ENCODE assay signal across 1 cellular context in genomic region chr14:100304825-100305445, GRCh38.
TF ChIP-seq lines count a peak whose summit lies in the region.

No MANE protein-coding gene starts in this region.

TF ChIP-seq in HEK293, 187 proteins besides CTCF, POLR2A, EP300 and RAD21 (continued from another document and continues in another):
- TF ChIP-seq ZBTB49 (tag by site-specific recombination; IDR thresholded peaks at IDR 0.05; ENCODE audit: low read depth) (no peak), ZNF530 (tag by site-specific recombination; IDR thresholded peaks at IDR 0.05; ENCODE audit: low read depth) (no peak), ZNF202 (tag by site-specific recombination; IDR thresholded peaks at IDR 0.05; ENCODE audit: borderline replicate concordance) (no peak), PATZ1 (tag by site-specific recombination; IDR thresholded peaks at IDR 0.05) (peak; percentile 64), SP7 (tag by site-specific recombination; IDR thresholded peaks at IDR 0.05) (peak; percentile 51; the same call in 1 of the 2 replicates), ZNF221 (tag by site-specific recombination; IDR thresholded peaks at IDR 0.05; ENCODE audit: borderline replicate concordance) (no peak), SCRT1 (tag by site-specific recombination; IDR thresholded peaks at IDR 0.05; ENCODE audit: borderline replicate concordance) (no peak), ZIC2 (tag by site-specific recombination; IDR thresholded peaks at IDR 0.05) (peak; percentile 89), KLF1 (tag by site-specific recombination; IDR thresholded peaks at IDR 0.05) (peak; percentile 85), ZNF350 (tag by site-specific recombination; IDR thresholded peaks at IDR 0.05) (no peak), ZNF561 (tag by site-specific recombination; IDR thresholded peaks at IDR 0.05; ENCODE audit: borderline replicate concordance) (no peak), GLIS1 (tag by site-specific recombination; IDR thresholded peaks at IDR 0.05) (no peak), SALL2 (tag by site-specific recombination; IDR thresholded peaks at IDR 0.05; ENCODE audit: borderline replicate concordance) (no peak), AEBP2 (tag by site-specific recombination; IDR thresholded peaks at IDR 0.05; ENCODE audit: borderline replicate concordance) (no peak), ZNF654 (tag by site-specific recombination; IDR thresholded peaks at IDR 0.05; ENCODE audit: low read depth) (no peak), MZF1 (tag by site-specific recombination; IDR thresholded peaks at IDR 0.05; ENCODE audit: borderline replicate concordance) (no peak; the same call in 1 of the 2 replicates), ZNF548 (tag by site-specific recombination; IDR thresholded peaks at IDR 0.05) (no peak), ZNF639 (tag by site-specific recombination; IDR thresholded peaks at IDR 0.05) (no peak), MYNN (tag by site-specific recombination; IDR thresholded peaks at IDR 0.05; ENCODE audit: borderline replicate concordance) (no peak), ZNF423 (tag by site-specific recombination; IDR thresholded peaks at IDR 0.05) (no peak; the same call in 1 of the 2 replicates), BCL11B (tag by site-specific recombination; IDR thresholded peaks at IDR 0.05; ENCODE audit: low read depth) (no peak), ZNF660 (tag by site-specific recombination; IDR thresholded peaks at IDR 0.05) (no peak), ATF2 (tag by site-specific recombination; IDR thresholded peaks at IDR 0.05; ENCODE audit: low read depth) (no peak), KLF9 (tag by site-specific recombination; IDR thresholded peaks at IDR 0.05; ENCODE audit: low read depth) (peak; percentile 94), ZNF677 (tag by site-specific recombination; IDR thresholded peaks at IDR 0.05) (no peak), ZNF658 (tag by site-specific recombination; IDR thresholded peaks at IDR 0.05) (no peak), ZNF366 (tag by site-specific recombination; conservative IDR thresholded peaks at IDR 0.05) (no peak; the same call in 1 of the 2 replicates), ZEB2 (tag by site-specific recombination; IDR thresholded peaks at IDR 0.05) (peak; percentile 30; the same call in 1 of the 2 replicates), WT1 (tag by site-specific recombination; IDR thresholded peaks at IDR 0.05) (peak; percentile 97), MEIS1 (CRISPR knock-in tag; IDR thresholded peaks at IDR 0.05; ENCODE audit: borderline replicate concordance) (no peak), ZBTB21 (tag by site-specific recombination; IDR thresholded peaks at IDR 0.05) (no peak), ZBTB17 (tag by site-specific recombination; IDR thresholded peaks at IDR 0.05) (peak; percentile 25; the same call in 1 of the 2 replicates), ZNF37A (tag by site-specific recombination; IDR thresholded peaks at IDR 0.05) (no peak), ZNF449 (tag by site-specific recombination; IDR thresholded peaks at IDR 0.05) (no peak)
- TF ChIP-seq, protein P1, sequence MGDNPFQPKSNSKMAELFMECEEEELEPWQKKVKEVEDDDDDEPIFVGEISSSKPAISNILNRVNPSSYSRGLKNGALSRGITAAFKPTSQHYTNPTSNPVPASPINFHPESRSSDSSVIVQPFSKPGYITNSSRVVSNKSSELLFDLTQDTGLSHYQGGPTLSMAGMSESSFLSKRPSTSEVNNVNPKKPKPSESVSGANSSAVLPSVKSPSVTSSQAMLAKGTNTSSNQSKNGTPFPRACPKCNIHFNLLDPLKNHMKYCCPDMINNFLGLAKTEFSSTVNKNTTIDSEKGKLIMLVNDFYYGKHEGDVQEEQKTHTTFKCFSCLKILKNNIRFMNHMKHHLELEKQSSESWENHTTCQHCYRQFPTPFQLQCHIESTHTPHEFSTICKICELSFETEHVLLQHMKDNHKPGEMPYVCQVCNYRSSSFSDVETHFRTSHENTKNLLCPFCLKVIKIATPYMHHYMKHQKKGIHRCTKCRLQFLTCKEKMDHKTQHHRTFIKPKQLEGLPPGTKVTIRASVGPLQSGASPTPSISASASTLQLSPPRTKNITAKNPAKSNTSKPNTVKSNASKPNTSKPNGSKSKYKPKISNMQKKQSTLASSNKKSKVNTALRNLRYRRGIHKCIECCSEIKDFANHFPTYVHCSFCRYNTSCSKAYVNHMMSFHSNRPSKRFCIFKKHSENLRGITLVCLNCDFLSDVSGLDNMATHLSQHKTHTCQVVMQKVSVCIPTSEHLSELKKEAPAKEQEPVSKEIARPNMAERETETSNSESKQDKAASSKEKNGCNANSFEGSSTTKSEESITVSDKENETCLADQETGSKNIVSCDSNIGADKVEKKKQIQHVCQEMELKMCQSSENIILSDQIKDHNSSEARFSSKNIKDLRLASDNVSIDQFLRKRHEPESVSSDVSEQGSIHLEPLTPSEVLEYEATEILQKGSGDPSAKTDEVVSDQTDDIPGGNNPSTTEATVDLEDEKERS (tag by site-specific recombination; IDR thresholded peaks at IDR 0.05) = no peak
- TF ChIP-seq, protein P2, sequence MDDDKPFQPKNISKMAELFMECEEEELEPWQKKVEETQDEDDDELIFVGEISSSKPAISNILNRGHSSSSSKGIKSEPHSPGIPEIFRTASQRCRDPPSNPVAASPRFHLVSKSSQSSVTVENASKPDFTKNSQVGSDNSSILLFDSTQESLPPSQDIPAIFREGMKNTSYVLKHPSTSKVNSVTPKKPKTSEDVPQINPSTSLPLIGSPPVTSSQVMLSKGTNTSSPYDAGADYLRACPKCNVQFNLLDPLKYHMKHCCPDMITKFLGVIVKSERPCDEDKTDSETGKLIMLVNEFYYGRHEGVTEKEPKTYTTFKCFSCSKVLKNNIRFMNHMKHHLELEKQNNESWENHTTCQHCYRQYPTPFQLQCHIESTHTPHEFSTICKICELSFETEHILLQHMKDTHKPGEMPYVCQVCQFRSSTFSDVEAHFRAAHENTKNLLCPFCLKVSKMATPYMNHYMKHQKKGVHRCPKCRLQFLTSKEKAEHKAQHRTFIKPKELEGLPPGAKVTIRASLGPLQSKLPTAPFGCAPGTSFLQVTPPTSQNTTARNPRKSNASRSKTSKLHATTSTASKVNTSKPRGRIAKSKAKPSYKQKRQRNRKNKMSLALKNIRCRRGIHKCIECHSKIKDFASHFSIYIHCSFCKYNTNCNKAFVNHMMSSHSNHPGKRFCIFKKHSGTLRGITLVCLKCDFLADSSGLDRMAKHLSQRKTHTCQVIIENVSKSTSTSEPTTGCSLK (tag by site-specific recombination; IDR thresholded peaks at IDR 0.05) = no peak
- TF ChIP-seq, protein P3, sequence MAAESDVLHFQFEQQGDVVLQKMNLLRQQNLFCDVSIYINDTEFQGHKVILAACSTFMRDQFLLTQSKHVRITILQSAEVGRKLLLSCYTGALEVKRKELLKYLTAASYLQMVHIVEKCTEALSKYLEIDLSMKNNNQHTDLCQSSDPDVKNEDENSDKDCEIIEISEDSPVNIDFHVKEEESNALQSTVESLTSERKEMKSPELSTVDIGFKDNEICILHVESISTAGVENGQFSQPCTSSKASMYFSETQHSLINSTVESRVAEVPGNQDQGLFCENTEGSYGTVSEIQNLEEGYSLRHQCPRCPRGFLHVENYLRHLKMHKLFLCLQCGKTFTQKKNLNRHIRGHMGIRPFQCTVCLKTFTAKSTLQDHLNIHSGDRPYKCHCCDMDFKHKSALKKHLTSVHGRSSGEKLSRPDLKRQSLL (tag by site-specific recombination; IDR thresholded peaks at IDR 0.05) = no peak
- TF ChIP-seq, protein P4, sequence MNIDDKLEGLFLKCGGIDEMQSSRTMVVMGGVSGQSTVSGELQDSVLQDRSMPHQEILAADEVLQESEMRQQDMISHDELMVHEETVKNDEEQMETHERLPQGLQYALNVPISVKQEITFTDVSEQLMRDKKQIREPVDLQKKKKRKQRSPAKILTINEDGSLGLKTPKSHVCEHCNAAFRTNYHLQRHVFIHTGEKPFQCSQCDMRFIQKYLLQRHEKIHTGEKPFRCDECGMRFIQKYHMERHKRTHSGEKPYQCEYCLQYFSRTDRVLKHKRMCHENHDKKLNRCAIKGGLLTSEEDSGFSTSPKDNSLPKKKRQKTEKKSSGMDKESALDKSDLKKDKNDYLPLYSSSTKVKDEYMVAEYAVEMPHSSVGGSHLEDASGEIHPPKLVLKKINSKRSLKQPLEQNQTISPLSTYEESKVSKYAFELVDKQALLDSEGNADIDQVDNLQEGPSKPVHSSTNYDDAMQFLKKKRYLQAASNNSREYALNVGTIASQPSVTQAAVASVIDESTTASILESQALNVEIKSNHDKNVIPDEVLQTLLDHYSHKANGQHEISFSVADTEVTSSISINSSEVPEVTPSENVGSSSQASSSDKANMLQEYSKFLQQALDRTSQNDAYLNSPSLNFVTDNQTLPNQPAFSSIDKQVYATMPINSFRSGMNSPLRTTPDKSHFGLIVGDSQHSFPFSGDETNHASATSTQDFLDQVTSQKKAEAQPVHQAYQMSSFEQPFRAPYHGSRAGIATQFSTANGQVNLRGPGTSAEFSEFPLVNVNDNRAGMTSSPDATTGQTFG (tag by site-specific recombination; IDR thresholded peaks at IDR 0.05; ENCODE audit: borderline replicate concordance) = no peak
